In the genomic region with DNA sequence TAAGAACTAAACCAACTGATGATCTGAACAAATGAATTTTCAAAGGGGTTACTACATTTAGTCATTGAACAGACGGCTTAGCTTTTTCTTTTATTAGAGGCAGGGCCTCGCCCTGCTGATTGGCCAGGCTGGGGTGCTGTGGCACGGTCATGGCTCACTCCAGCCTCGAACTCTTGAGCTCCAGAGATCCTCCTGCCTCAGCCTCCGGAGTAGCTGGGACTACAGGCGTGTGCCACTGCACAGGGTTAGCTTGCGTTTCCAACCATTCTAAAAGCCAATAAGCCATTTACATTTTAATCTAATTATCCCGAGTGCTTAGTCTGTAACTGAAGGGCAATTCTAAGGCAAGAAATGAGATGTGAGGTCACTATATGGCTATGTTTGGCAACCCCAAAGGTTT, we compare ENCODE assay signal across 8 cellular contexts. TPM values are rescaled to one million over a fixed set of nuclear protein-coding genes. Genes with fewer than 3 reads are reported as not detected.
A peak's percentile ranks its signal among the peaks of the same experiment; 100 is the strongest.
DNase-seq lines count a peak whose midpoint lies in the region; ATAC-seq and TF ChIP-seq lines count a peak whose summit lies in the region.

No MANE protein-coding gene starts in this region.

- H3K9me3 Mint-ChIP-seq in naive thymus-derived CD4-positive, alpha-beta T cell = peaks cover 0 to 6% (median 0%) of the 10 kb centered on the region in 11 donors

- no peaks in the 10 kb centered on the region for H3K9me2 ChIP-seq in PC-9 (ENCODE audit: insufficient read depth)

- no peaks in the 10 kb centered on the region for H3K36me3 ChIP-seq in PC-9 (ENCODE audit: low read depth)
- H3K36me3 ChIP-seq in naive thymus-derived CD4-positive, alpha-beta T cell (ENCODE audit: control insufficient read depth in 2 of 3, insufficient read depth in 3 of 3, low read length in 3 of 3) = peaks cover 0 to 8% (median 0%) of the 10 kb centered on the region in 3 experiments

- intact Hi-C loops in PC-9 (cut with micrococcal nuclease; ENCODE audit: unreplicated experiment) = loop anchor here (2.0 to 5.0 kb wide), 4 partner anchors 56 to 274 kb away; partner anchors contain the start of genes MPLKIP and SUGCT
- intact Hi-C loops in naive thymus-derived CD4-positive, alpha-beta T cell (cut with micrococcal nuclease) = loop anchor here in 1 of 2 donors (2.0 to 10.0 kb wide), 2 partner anchors 368 to 1584 kb away; no protein-coding TSS in a partner anchor

- TF ChIP-seq CTCF in PC-9 (conservative IDR thresholded peaks at IDR 0.05) (no peak), GM13976 (IDR thresholded peaks at IDR 0.05; ENCODE audit: borderline replicate concordance, control extremely low read depth, extremely low read depth, insufficient read depth, missing control alignments) (no peak)

- in situ Hi-C loops in GM13976 (cut with MboI; ENCODE audit: low sequenced_read_pairs, unreplicated experiment) = loop anchor here (10.0 kb wide), 1 partner anchor 96 kb away; no protein-coding TSS in a partner anchor

- POLR2A ChIA-PET in PC-9 (lab: Charles Lee; ENCODE audit: unreplicated experiment) = interaction anchor here (0.6 kb wide), 1 partner anchor 381 kb away, joined by 3 read pairs; no protein-coding TSS in a partner anchor
- POLR2A ChIA-PET in naive thymus-derived CD4-positive, alpha-beta T cell (lab: Charles Lee) = interaction anchor here (0.7 to 5.1 kb wide), 16 partner anchors 10 to 359 kb away, joined by 3 to 37 read pairs (median 4); partner anchors contain the start of genes MPLKIP and SUGCT

- H3K4me1 ChIP-seq in PC-9 (replicated peaks; ENCODE audit: insufficient read depth) = peaks cover 13% of the 10 kb centered on the region
- H3K4me1 ChIP-seq in naive thymus-derived CD4-positive, alpha-beta T cell (ENCODE audit: control insufficient read depth in 2 of 2, insufficient read depth in 2 of 2, low read length in 2 of 2) = peaks cover 12 to 14% of the 10 kb centered on the region in 2 donors

- H3K4me1 Mint-ChIP-seq in naive thymus-derived CD4-positive, alpha-beta T cell = peaks cover 21 to 39% (median 33%) of the 10 kb centered on the region in 7 donors

- peaks cover 45% of the 10 kb centered on the region for H3K79me2 ChIP-seq in PC-9 (ENCODE audit: low read depth)

- H3K27ac Mint-ChIP-seq in naive thymus-derived CD4-positive, alpha-beta T cell = peak overlapping the region; percentile 98 to 100 (median 99)

- peak; percentile 20 for DNase-seq in GM03348 (ENCODE audit: low spot score)
- DNase-seq in PC-9 = no peak
- DNase-seq in naive thymus-derived CD4-positive, alpha-beta T cell = peak in 2 of 9 donors; percentile 10 to 13
- no peak for DNase-seq in GM13976 (ENCODE audit: low spot score)
- no peak for DNase-seq in EL

- H3K27ac ChIP-seq in PC-9 (peak overlapping the region; percentile 94), cingulate gyrus (ENCODE audit: low read depth, low read length) (peak overlapping the region; percentile 66)
- H3K27ac ChIP-seq in naive thymus-derived CD4-positive, alpha-beta T cell (ENCODE audit: low read depth, low read length) = peak overlapping the region; percentile 99

- CTCF ChIA-PET in PC-9 (lab: Charles Lee) = interaction anchor here (0.8 kb wide), 1 partner anchor 52 kb away, joined by 4 read pairs; no protein-coding TSS in a partner anchor
- CTCF ChIA-PET in naive thymus-derived CD4-positive, alpha-beta T cell (lab: Charles Lee) = interaction anchor here (0.6 to 3.3 kb wide), 5 partner anchors 10 to 61 kb away, joined by 3 to 12 read pairs (median 4); no protein-coding TSS in a partner anchor

- peak overlapping the region; percentile 90 to 100 (median 96) for H3K4me3 Mint-ChIP-seq in naive thymus-derived CD4-positive, alpha-beta T cell

- H3F3A ChIP-seq in PC-9 (ENCODE audit: insufficient read depth, low read depth) = peaks cover 26% of the 10 kb centered on the region

- H3K36me3 Mint-ChIP-seq in naive thymus-derived CD4-positive, alpha-beta T cell = peaks cover 0 to 13% (median 0%) of the 10 kb centered on the region in 5 donors

- H3K27me3 ChIP-seq in PC-9 (ENCODE audit: insufficient read depth, low read depth) = no peaks in the 10 kb centered on the region
- no peaks in the 10 kb centered on the region for H3K27me3 ChIP-seq in naive thymus-derived CD4-positive, alpha-beta T cell (ENCODE audit: control insufficient read depth in 2 of 2, insufficient read depth in 2 of 2, low read length in 2 of 2)

- H3K27me3 Mint-ChIP-seq in naive thymus-derived CD4-positive, alpha-beta T cell = peaks cover 0 to 10% (median 0%) of the 10 kb centered on the region in 5 donors

- ATAC-seq in naive thymus-derived CD4-positive, alpha-beta T cell = no peak
- ATAC-seq in HG02870 (IDR thresholded peaks at IDR 0.05; ENCODE audit: unreplicated experiment) (no peak), HG03045 (IDR thresholded peaks at IDR 0.05; ENCODE audit: unreplicated experiment) (no peak)

- peak overlapping the region; percentile 63 for H3K4me3 ChIP-seq in PC-9
- peak overlapping the region; percentile 58 for H3K4me3 ChIP-seq in naive thymus-derived CD4-positive, alpha-beta T cell (ENCODE audit: low read length)

- peak overlapping the region; percentile 96 for H2AFZ ChIP-seq in PC-9

- no peaks in the 10 kb centered on the region for H3K9me3 ChIP-seq in PC-9 (ENCODE audit: insufficient read depth, low read depth)
- H3K9me3 ChIP-seq in naive thymus-derived CD4-positive, alpha-beta T cell (ENCODE audit: control insufficient read depth in 2 of 3, low read length in 3 of 3) = no peaks in the 10 kb centered on the region

- H3K4me2 ChIP-seq in PC-9 = peak overlapping the region; percentile 95

- peaks cover 21% of the 10 kb centered on the region for H4K20me1 ChIP-seq in PC-9 (ENCODE audit: insufficient read depth)

- BruUV-seq in PC-9 (replicated peaks; lab: Mats Ljungman, UMichigan) = no TSS peak

RNA-seq across cellular contexts. Expression of gene CDK13, which starts 1.7 kb away (rescaled TPM):
- 76.8 and 80.9 TPM in 2 replicates for total RNA-seq in PC-9 (2021)
- 100 to 1,000 TPM in 4 of 5 experiments, 10 to 100 TPM in 1; 59.7 to 117 (median 106) TPM for total RNA-seq in naive thymus-derived CD4-positive, alpha-beta T cell
- polyA plus RNA-seq in naive thymus-derived CD4-positive, alpha-beta T cell = 10 to 100 TPM; 26.3 to 43.3 TPM
